ENCODE assay signal across 25 cellular contexts in the genomic region with DNA sequence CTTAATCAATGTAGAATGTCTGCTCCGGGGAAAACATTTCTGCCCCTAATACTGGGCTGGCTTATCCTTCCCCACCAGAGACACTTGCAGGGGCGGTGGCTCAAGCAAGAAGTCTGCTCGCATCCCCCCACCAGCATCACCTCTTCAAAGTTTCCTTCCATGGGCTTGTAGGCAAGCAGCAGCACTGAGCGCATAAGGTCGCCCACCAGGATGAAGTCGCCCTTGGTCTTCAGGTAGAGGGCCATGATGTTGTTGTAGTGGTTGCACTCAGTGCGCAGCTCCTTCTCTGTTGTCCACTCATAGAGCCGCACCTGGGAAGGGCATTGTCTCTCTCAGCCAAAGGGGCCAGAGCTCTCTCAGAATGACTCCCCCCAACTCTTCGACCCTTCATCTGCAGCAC. TPM values are rescaled to one million over a fixed set of nuclear protein-coding genes. Genes with fewer than 3 reads are reported as not detected.
DNase-seq lines count a peak whose midpoint lies in the region; ATAC-seq and TF ChIP-seq lines count a peak whose summit lies in the region.
"Had no signal": no experiment of that assay in that cellular context is flagged by ENCODE, and none has a peak within 500 bp of the region (broad histone marks: within the 10 kb centered on the region; RNA-seq: fewer than 3 reads in every experiment).

No MANE protein-coding gene starts in this region.

- H3K4me1 Mint-ChIP-seq in endothelial cell (ENCODE audit: unreplicated experiment) (peaks cover 7% of the 10 kb centered on the region), glutamatergic neuron (ENCODE audit: low read depth, unreplicated experiment) (no peaks in the 10 kb centered on the region)
- H3K4me1 Mint-ChIP-seq: CD14-positive monocyte had no signal

- intact Hi-C loops in posterior vena cava (cut with DNase I) = no loop called here

- peaks cover 0 to 2% of the 10 kb centered on the region in 2 donors for H3K4me1 ChIP-seq in right atrium auricular region
- peaks cover 0 to under 1% (median 0%) of the 10 kb centered on the region in 3 donors for H3K4me1 ChIP-seq in gastroesophageal sphincter
- H3K4me1 ChIP-seq: BE2C had no signal

- peaks cover 43% of the 10 kb centered on the region for H3K36me3 Mint-ChIP-seq in endothelial cell (ENCODE audit: low read depth, unreplicated experiment)
- H3K36me3 Mint-ChIP-seq in glutamatergic neuron (ENCODE audit: unreplicated experiment) = peaks cover 4% of the 10 kb centered on the region

- no peaks in the 10 kb centered on the region for H3K9me3 ChIP-seq in right atrium auricular region
- no peaks in the 10 kb centered on the region for H3K9me3 ChIP-seq in gastroesophageal sphincter
- H3K9me3 ChIP-seq: BE2C, BLaER1 had no signal

- ATAC-seq in gastroesophageal sphincter = no peak
- ATAC-seq: GM12878 had no signal

- peak overlapping the region; percentile 57 for H3K4me3 Mint-ChIP-seq in endothelial cell (ENCODE audit: unreplicated experiment)
- H3K4me3 Mint-ChIP-seq in glutamatergic neuron (ENCODE audit: unreplicated experiment) = no peak overlapping the region
- H3K4me3 Mint-ChIP-seq: CD14-positive monocyte; CD4-positive, alpha-beta memory T cell; CD4-positive, CD25-positive, alpha-beta regulatory T cell; CD8-positive, alpha-beta memory T cell had no signal

- H3K9me3 Mint-ChIP-seq in endothelial cell (ENCODE audit: unreplicated experiment) (no peaks in the 10 kb centered on the region), glutamatergic neuron (ENCODE audit: unreplicated experiment) (peaks cover 3% of the 10 kb centered on the region)
- H3K9me3 Mint-ChIP-seq: CD14-positive monocyte; CD4-positive, alpha-beta memory T cell; CD4-positive, CD25-positive, alpha-beta regulatory T cell; CD8-positive, alpha-beta memory T cell had no signal

- no peak overlapping the region for H3K27ac ChIP-seq in right atrium auricular region
- H3K27ac ChIP-seq in gastroesophageal sphincter = no peak overlapping the region
- H3K27ac ChIP-seq: BLaER1 had no signal

- no peak for TF ChIP-seq POLR2A in gastroesophageal sphincter (IDR thresholded peaks at IDR 0.05)

- H3K27me3 Mint-ChIP-seq in endothelial cell (ENCODE audit: unreplicated experiment) (peaks cover 2% of the 10 kb centered on the region), glutamatergic neuron (ENCODE audit: unreplicated experiment) (peaks cover 2% of the 10 kb centered on the region)
- H3K27me3 Mint-ChIP-seq: CD4-positive, alpha-beta memory T cell; CD4-positive, CD25-positive, alpha-beta regulatory T cell; CD8-positive, alpha-beta memory T cell had no signal

- WGBS in gastroesophageal sphincter (ENCODE audit: low coverage in 1 of 2), 2 donors = 85 to 86% methylated on average over 3 to 6 of the region's 9 CpGs

- H3K27me3 ChIP-seq in right atrium auricular region = no peaks in the 10 kb centered on the region
- H3K27me3 ChIP-seq in gastroesophageal sphincter = no peaks in the 10 kb centered on the region
- H3K27me3 ChIP-seq: BE2C, BLaER1 had no signal

- H3K36me3 ChIP-seq in right atrium auricular region (peaks cover 94% of the 10 kb centered on the region), gastroesophageal sphincter (peaks cover under 1 to 100% of the 10 kb centered on the region in 2 donors)

- H3K4me3 ChIP-seq in right atrium auricular region = no peak overlapping the region
- H3K4me3 ChIP-seq in gastroesophageal sphincter = no peak overlapping the region
- H3K4me3 ChIP-seq: BLaER1, GM12878 had no signal

- H3K27ac Mint-ChIP-seq in endothelial cell (ENCODE audit: unreplicated experiment) (no peak overlapping the region), glutamatergic neuron (ENCODE audit: unreplicated experiment) (peak overlapping the region; percentile 23)

- DNase-seq in endothelial cell (ENCODE audit: low spot score) (no peak), glutamatergic neuron (no peak), posterior vena cava (ENCODE audit: low spot score) (peak; percentile 53), right atrium auricular region (ENCODE audit: low spot score) (no peak), kidney glomerular epithelial cell (lab: John Stamatoyannopoulos, UW) (no peak)
- DNase-seq: 8988T; ACHN; BE2C; C1 segment of cervical spinal cord; CD4-positive, alpha-beta memory T cell; CD4-positive, CD25-positive, alpha-beta regulatory T cell; CD8-positive, alpha-beta memory T cell; COR-L47; DMS 273 treated with DMSO at 0.1 percent for 48 hours; DMS153; DMS53; DMS79; DND-41; EL; GDM1 had no signal

- TF ChIP-seq CTCF in endothelial cell (IDR thresholded peaks at IDR 0.05; ENCODE audit: unreplicated experiment) (no peak), glutamatergic neuron (IDR thresholded peaks at IDR 0.05; ENCODE audit: partially characterized antibody, unreplicated experiment) (no peak), right atrium auricular region (IDR thresholded peaks at IDR 0.05) (no peak), gastroesophageal sphincter (IDR thresholded peaks at IDR 0.05) (no peak)

- no peak for TF ChIP-seq EP300 in gastroesophageal sphincter (IDR thresholded peaks at IDR 0.05)

RNA-seq across cellular contexts. Expression of gene VWCE, which starts 8.6 kb away (rescaled TPM):
- total RNA-seq in endothelial cell (ENCODE audit: unreplicated experiment) (25.3 TPM), glutamatergic neuron (ENCODE audit: unreplicated experiment) (27.3 TPM), posterior vena cava (1 to 10 TPM; 1.6 to 2.9 TPM), right atrium auricular region (under 1 TPM; 0.48 to 0.94 TPM), gastroesophageal sphincter (1 to 10 TPM in 1 of 4 donors, under 1 TPM in 2, not detected in 1; 0.78 to 1.0 (median 0.94) TPM)
- total RNA-seq: Daoy had no signal

RNA-seq across cellular contexts. Expression of gene DDB1, which starts 29.2 kb away (rescaled TPM):
- 239 TPM for total RNA-seq in endothelial cell (ENCODE audit: unreplicated experiment)
- total RNA-seq in glutamatergic neuron (ENCODE audit: unreplicated experiment) = 259 TPM
- total RNA-seq in posterior vena cava = 100 to 1,000 TPM; 142 to 151 TPM
- total RNA-seq in right atrium auricular region = 100 to 1,000 TPM; 118 to 133 TPM
- 100 to 1,000 TPM; 139 to 159 (median 140) TPM for total RNA-seq in gastroesophageal sphincter

RNA-seq across cellular contexts. Expression of gene TKFC, which starts 29.3 kb away (rescaled TPM):
- total RNA-seq in endothelial cell (ENCODE audit: unreplicated experiment) = 53.1 TPM
- 59.6 TPM for total RNA-seq in glutamatergic neuron (ENCODE audit: unreplicated experiment)
- total RNA-seq in posterior vena cava = 10 to 100 TPM; 15.2 to 24.6 TPM
- total RNA-seq in right atrium auricular region = 10 to 100 TPM in 1 of 2 donors, 1 to 10 TPM in 1; 9.7 to 11.3 TPM
- 10 to 100 TPM in 3 of 4 donors, 1 to 10 TPM in 1; 9.4 to 15.1 (median 13.4) TPM for total RNA-seq in gastroesophageal sphincter

RNA-seq across cellular contexts. Expression of gene CYB561A3, which starts 58.0 kb away (rescaled TPM):
- total RNA-seq in endothelial cell (ENCODE audit: unreplicated experiment) = 21.6 TPM
- 20.6 TPM for total RNA-seq in glutamatergic neuron (ENCODE audit: unreplicated experiment)
- 10 to 100 TPM; 28.9 to 33.6 TPM for total RNA-seq in posterior vena cava
- total RNA-seq in right atrium auricular region = 10 to 100 TPM; 15.0 to 27.3 TPM
- 10 to 100 TPM; 23.3 to 44.0 (median 33.4) TPM for total RNA-seq in gastroesophageal sphincter

RNA-seq across cellular contexts. Expression of gene TMEM138, which starts 58.4 kb away (rescaled TPM):
- 18.8 TPM for total RNA-seq in endothelial cell (ENCODE audit: unreplicated experiment)
- total RNA-seq in glutamatergic neuron (ENCODE audit: unreplicated experiment) = 23.3 TPM
- 10 to 100 TPM; 36.0 to 49.2 TPM for total RNA-seq in posterior vena cava
- 10 to 100 TPM; 12.6 to 18.2 TPM for total RNA-seq in right atrium auricular region
- total RNA-seq in gastroesophageal sphincter = 10 to 100 TPM; 18.3 to 37.0 (median 21.7) TPM
